In the genomic region with DNA sequence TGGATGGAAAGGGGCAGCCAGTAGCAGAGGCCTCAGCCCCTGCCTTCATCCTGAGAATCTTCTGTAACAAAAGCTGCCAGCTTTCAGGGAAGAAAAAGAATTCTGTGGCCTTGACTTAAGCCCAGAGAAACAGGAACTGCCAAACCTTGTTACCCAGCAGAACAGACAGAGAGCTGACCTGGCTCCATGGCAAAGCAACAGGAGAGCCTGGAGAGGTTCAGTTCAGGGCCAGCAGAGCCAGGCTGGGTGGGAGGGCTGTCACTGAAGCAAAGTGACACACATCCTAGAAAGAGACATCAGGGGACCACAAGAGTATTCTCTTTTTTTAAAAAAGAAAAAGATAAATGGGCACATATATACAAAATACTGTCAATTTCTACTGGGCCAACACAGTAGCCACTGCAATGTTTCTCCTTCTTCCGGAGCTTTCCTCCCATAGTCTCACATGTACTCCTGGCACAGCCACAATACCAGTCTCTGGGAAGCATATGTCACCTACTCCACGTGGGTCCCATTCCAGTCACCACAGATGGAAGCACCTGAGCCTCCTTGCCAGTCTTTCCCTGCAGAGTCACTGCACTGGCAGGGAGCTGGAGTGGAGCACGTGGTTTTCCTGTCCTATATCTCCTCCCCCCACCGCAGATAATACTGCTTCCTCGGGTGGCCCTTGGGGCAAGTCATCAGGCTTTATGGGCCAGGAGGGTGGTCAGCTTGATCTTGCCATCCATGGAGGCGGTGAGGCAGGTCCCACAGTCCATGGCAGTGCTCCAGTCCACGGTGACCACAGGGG, we compare ENCODE assay signal across 19 cellular contexts. TPM values are rescaled to one million over a fixed set of nuclear protein-coding genes. Genes with fewer than 3 reads are reported as not detected.
"Had no signal": no experiment of that assay in that cellular context is flagged by ENCODE, and none has a peak within 500 bp of the region (broad histone marks: within the 10 kb centered on the region; RNA-seq: fewer than 3 reads in every experiment).

No MANE protein-coding gene starts in this region.

- H3K9me3 ChIP-seq: testis had no signal

- H3K27me3 ChIP-seq: esophagus squamous epithelium, testis, upper lobe of right lung had no signal

- H3K4me3 Mint-ChIP-seq: activated naive CD8-positive, alpha-beta T cell; immature natural killer cell; naive thymus-derived CD8-positive, alpha-beta T cell; stimulated activated naive CD8-positive, alpha-beta T cell treated with anti-CD3 and anti-CD28 coated beads, Interleukin-15, Interleukin-2, amounts not matched to agents 100 ng/mL and 50 ng/mL, for 24 hours had no signal

- H3K27me3 Mint-ChIP-seq: activated naive CD8-positive, alpha-beta T cell; naive thymus-derived CD8-positive, alpha-beta T cell; stimulated activated naive CD8-positive, alpha-beta T cell treated with anti-CD3 and anti-CD28 coated beads, Interleukin-15, Interleukin-2, amounts not matched to agents 100 ng/mL and 50 ng/mL, for 24 hours had no signal

- H3K27ac ChIP-seq: esophagus squamous epithelium, lower lobe of right lung, testis, upper lobe of right lung had no signal

- H3K4me1 ChIP-seq: lower lobe of right lung, upper lobe of right lung had no signal

- H3K27ac Mint-ChIP-seq: activated naive CD8-positive, alpha-beta T cell; immature natural killer cell; stimulated activated naive CD8-positive, alpha-beta T cell treated with anti-CD3 and anti-CD28 coated beads, Interleukin-15, Interleukin-2, amounts not matched to agents 100 ng/mL and 50 ng/mL, for 24 hours had no signal

- DNase-seq: activated CD4-positive, alpha-beta T cell treated with anti-CD3 and anti-CD28 coated beads, Interleukin-2, amount 50 U/mL, for 48 hours; esophagus squamous epithelium; foreskin fibroblast; glutamatergic neuron; immature natural killer cell; left cardiac atrium; lower lobe of right lung; mucosa of descending colon; naive thymus-derived CD8-positive, alpha-beta T cell; nucleus accumbens; stimulated activated CD4-positive, alpha-beta T cell treated with anti-CD3 and anti-CD28 coated beads, Interleukin-2, amount 100 ng/mL, for 48 hours; T-helper 2 cell; testis; upper lobe of right lung had no signal

- ATAC-seq: left cardiac atrium; lower lobe of right lung; mucosa of descending colon; naive thymus-derived CD8-positive, alpha-beta T cell; right cardiac atrium; upper lobe of right lung had no signal

- H3K4me3 ChIP-seq: esophagus squamous epithelium, lower lobe of right lung, mucosa of descending colon, testis, upper lobe of right lung had no signal

RNA-seq across cellular contexts. Expression of gene STRA8, which starts 48.0 kb away (rescaled TPM):
- total RNA-seq: activated T-helper 2 cell treated with anti-CD3 and anti-CD28 coated beads, Interferon-gamma antibody, Interleukin-2, Interleukin-4, amounts not matched to agents 10 μg/mL and 5 μg/mL and 100 μg/mL, durations not matched to agents 14 hours and 24 hours and 36 hours; esophagus squamous epithelium; left cardiac atrium; lower lobe of right lung; mucosa of descending colon; naive thymus-derived CD8-positive, alpha-beta T cell; posterior vena cava; right cardiac atrium; upper lobe of right lung had no signal
- polyA plus RNA-seq: immature natural killer cell; naive thymus-derived CD8-positive, alpha-beta T cell; right cardiac atrium had no signal
